In the genomic region with DNA sequence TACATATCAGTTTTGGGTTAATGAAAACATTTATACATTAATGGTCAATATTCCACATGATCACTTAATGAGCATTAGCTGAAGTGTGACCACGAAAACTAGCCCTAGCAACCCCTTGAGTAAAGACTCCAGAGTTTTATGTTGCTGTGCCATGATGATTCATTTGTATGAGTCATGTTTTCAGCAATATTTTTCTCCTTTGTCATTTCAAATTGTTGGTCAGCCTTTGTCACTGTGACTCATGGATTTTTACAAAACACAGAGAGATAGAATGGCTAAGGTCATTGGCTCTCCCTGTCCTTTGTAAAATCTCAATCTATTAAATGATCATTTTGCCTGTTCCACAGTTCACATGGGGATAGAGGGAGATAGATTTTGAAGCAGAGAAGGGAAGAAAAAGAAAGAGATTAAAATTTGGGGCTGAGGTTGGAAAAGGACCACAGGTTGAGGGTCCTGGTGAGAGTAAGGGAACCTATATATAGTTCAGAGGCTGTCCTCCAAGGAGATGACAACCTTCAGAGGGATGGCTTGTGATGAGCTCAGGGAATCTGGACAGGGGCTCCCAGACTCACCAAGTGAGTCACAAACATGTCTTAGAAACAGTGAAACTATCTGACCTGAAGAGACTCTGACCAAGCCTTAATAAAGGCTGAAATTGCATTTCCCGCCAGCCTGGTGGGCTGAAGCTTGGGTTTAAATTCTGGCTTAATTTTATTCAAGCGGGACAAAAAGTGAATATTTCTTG, we compare ENCODE assay signal across 2 cellular contexts.
TF ChIP-seq lines count a peak whose summit lies in the region.

No MANE protein-coding gene starts in this region.

TF ChIP-seq in IMR-90, 13 proteins besides CTCF, POLR2A, EP300 and RAD21:
- TF ChIP-seq FOS (IDR thresholded peaks at IDR 0.05; ENCODE audit: low read depth, low read length), result peak; percentile 99
- peak; percentile 43; the same call in 1 of the 2 replicates for TF ChIP-seq BHLHE40 (IDR thresholded peaks at IDR 0.05; ENCODE audit: low read depth, low read length)
- peak; percentile 50 for TF ChIP-seq MAFK (IDR thresholded peaks at IDR 0.05; ENCODE audit: low read depth, low read length)
- no peak for TF ChIP-seq RCOR1 (IDR thresholded peaks at IDR 0.05; ENCODE audit: insufficient replicate concordance, low read length)
- peak; percentile 11; the same call in 1 of the 2 replicates for TF ChIP-seq CEBPB (IDR thresholded peaks at IDR 0.05; ENCODE audit: low read depth, low read length)
- TF ChIP-seq NFE2L2 (IDR thresholded peaks at IDR 0.05; ENCODE audit: low read depth, low read length), result peak; percentile 95
- TF ChIP-seq, protein P1, sequence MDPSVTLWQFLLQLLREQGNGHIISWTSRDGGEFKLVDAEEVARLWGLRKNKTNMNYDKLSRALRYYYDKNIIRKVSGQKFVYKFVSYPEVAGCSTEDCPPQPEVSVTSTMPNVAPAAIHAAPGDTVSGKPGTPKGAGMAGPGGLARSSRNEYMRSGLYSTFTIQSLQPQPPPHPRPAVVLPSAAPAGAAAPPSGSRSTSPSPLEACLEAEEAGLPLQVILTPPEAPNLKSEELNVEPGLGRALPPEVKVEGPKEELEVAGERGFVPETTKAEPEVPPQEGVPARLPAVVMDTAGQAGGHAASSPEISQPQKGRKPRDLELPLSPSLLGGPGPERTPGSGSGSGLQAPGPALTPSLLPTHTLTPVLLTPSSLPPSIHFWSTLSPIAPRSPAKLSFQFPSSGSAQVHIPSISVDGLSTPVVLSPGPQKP (IDR thresholded peaks at IDR 0.05; ENCODE audit: borderline replicate concordance, low read depth, low read length), result no peak
- no peak for TF ChIP-seq USF2 (IDR thresholded peaks at IDR 0.05; ENCODE audit: low read depth, low read length)
- no peak for TF ChIP-seq MXI1 (IDR thresholded peaks at IDR 0.05; ENCODE audit: borderline replicate concordance, low read depth, low read length)
- TF ChIP-seq MAZ (IDR thresholded peaks at IDR 0.05; ENCODE audit: borderline replicate concordance, low read depth, low read length), result no peak
- no peak for TF ChIP-seq RFX5 (IDR thresholded peaks at IDR 0.05; ENCODE audit: low read depth, low read length)
- TF ChIP-seq CHD1 (IDR thresholded peaks at IDR 0.05; ENCODE audit: low read depth, low read length), result no peak
- TF ChIP-seq SMC3 (IDR thresholded peaks at IDR 0.05; ENCODE audit: low read depth, low read length), result no peak

TF ChIP-seq in WTC11, 78 proteins besides CTCF, POLR2A, EP300 and RAD21:
- no peak for TF ChIP-seq MXD4 (CRISPR knock-in tag; IDR thresholded peaks at IDR 0.05; ENCODE audit: borderline replicate concordance)
TF ChIP-seq in WTC11: peak in this region for 0.
